1 cellular context compared by ENCODE assay signal in genomic region chr3:43759297-43759782, GRCh38.
TF ChIP-seq lines count a peak whose summit lies in the region.

No MANE protein-coding gene starts in this region.

TF ChIP-seq in HepG2, 621 proteins besides CTCF, POLR2A, EP300 and RAD21 (continued from another document):
- TF ChIP-seq MLXIP (CRISPR knock-in tag; IDR thresholded peaks at IDR 0.05; ENCODE audit: borderline replicate concordance) (no peak), PPARG (CRISPR knock-in tag; conservative IDR thresholded peaks at IDR 0.05) (no peak), ESRRA (CRISPR knock-in tag; IDR thresholded peaks at IDR 0.05; ENCODE audit: low read depth) (no peak), ZSCAN30 (CRISPR knock-in tag; IDR thresholded peaks at IDR 0.05) (no peak), MAFF (IDR thresholded peaks at IDR 0.05; ENCODE audit: low read depth, low read length) (peak; percentile 73), SIX1 (CRISPR knock-in tag; IDR thresholded peaks at IDR 0.05; ENCODE audit: borderline replicate concordance) (no peak), ZFP37 (CRISPR knock-in tag; IDR thresholded peaks at IDR 0.05; ENCODE audit: borderline replicate concordance) (no peak), ZMAT3 (CRISPR knock-in tag; conservative IDR thresholded peaks at IDR 0.05) (no peak), ZBTB46 (CRISPR knock-in tag; IDR thresholded peaks at IDR 0.05; ENCODE audit: borderline replicate concordance) (no peak), IRF2 (CRISPR knock-in tag; IDR thresholded peaks at IDR 0.05) (no peak), ZNF850 (CRISPR knock-in tag; conservative IDR thresholded peaks at IDR 0.05) (no peak), BRF2 (CRISPR knock-in tag; IDR thresholded peaks at IDR 0.05) (no peak), ZNF674 (CRISPR knock-in tag; IDR thresholded peaks at IDR 0.05; ENCODE audit: low read depth) (no peak), MAFK (conservative IDR thresholded peaks at IDR 0.05 in 1 of 2, IDR thresholded peaks at IDR 0.05 in 1 of 2; ENCODE audit: low read length in 2 of 2) (peak; percentile 73 to 77), HNRNPUL1 (IDR thresholded peaks at IDR 0.05; ENCODE audit: low read depth, low read length) (no peak), ZNF607 (CRISPR knock-in tag; IDR thresholded peaks at IDR 0.05; ENCODE audit: borderline replicate concordance) (no peak), HINFP (CRISPR knock-in tag; IDR thresholded peaks at IDR 0.05; ENCODE audit: low read depth) (no peak), ZNF251 (CRISPR knock-in tag; IDR thresholded peaks at IDR 0.05) (no peak), FOXK1 (CRISPR knock-in tag; IDR thresholded peaks at IDR 0.05; ENCODE audit: borderline replicate concordance, low read depth) (no peak), MEIS1 (CRISPR knock-in tag; IDR thresholded peaks at IDR 0.05; ENCODE audit: borderline replicate concordance) (no peak), ZNF274 (CRISPR knock-in tag; IDR thresholded peaks at IDR 0.05) (no peak), PHF8 (CRISPR knock-in tag; IDR thresholded peaks at IDR 0.05) (no peak), SOX6 (IDR thresholded peaks at IDR 0.05) (no peak), SOX6 (CRISPR knock-in tag; IDR thresholded peaks at IDR 0.05) (peak; percentile 29; the same call in 1 of the 2 replicates), AKAP8 (CRISPR knock-in tag; IDR thresholded peaks at IDR 0.05) (no peak), SMC3 (IDR thresholded peaks at IDR 0.05; ENCODE audit: low read length) (peak; percentile 54; the same call in 1 of the 2 replicates), TEAD3 (CRISPR knock-in tag; optimal IDR thresholded peaks at IDR 0.05; ENCODE audit: borderline replicate concordance) (peak; percentile 24), ZNF549 (CRISPR knock-in tag; IDR thresholded peaks at IDR 0.05) (no peak), PAF1 (CRISPR knock-in tag; IDR thresholded peaks at IDR 0.05) (no peak), IRX3 (CRISPR knock-in tag; IDR thresholded peaks at IDR 0.05; ENCODE audit: borderline replicate concordance, low read depth) (no peak), ZC3H4 (CRISPR knock-in tag; IDR thresholded peaks at IDR 0.05; ENCODE audit: borderline replicate concordance) (no peak), ZIK1 (CRISPR knock-in tag; IDR thresholded peaks at IDR 0.05; ENCODE audit: borderline replicate concordance, low read depth) (no peak), FIP1L1 (IDR thresholded peaks at IDR 0.05; ENCODE audit: borderline replicate concordance, insufficient read depth, low read depth, low read length) (no peak), CENPX (CRISPR knock-in tag; IDR thresholded peaks at IDR 0.05) (no peak), ZNF33B (CRISPR knock-in tag; IDR thresholded peaks at IDR 0.05) (no peak), CC2D1A (CRISPR knock-in tag; IDR thresholded peaks at IDR 0.05) (no peak), KMT2B (CRISPR knock-in tag; IDR thresholded peaks at IDR 0.05) (no peak), SNRNP70 (IDR thresholded peaks at IDR 0.05; ENCODE audit: low read depth, low read length) (no peak), SP1 (IDR thresholded peaks at IDR 0.05) (no peak), SP1 (CRISPR knock-in tag; IDR thresholded peaks at IDR 0.05) (no peak), SRY (CRISPR knock-in tag; IDR thresholded peaks at IDR 0.05) (no peak)
TF ChIP-seq in HepG2: peak in this region for 6.
